Comparison of ENCODE assay signal across 8 cellular contexts in genomic region chr20:38674178-38675133, GRCh38. TPM values are rescaled to one million over a fixed set of nuclear protein-coding genes. Genes with fewer than 3 reads are reported as not detected.
A peak's percentile ranks its signal among the peaks of the same experiment; 100 is the strongest.
DNase-seq lines count a peak whose midpoint lies in the region; ATAC-seq and TF ChIP-seq lines count a peak whose summit lies in the region.

No MANE protein-coding gene starts in this region.

- peaks cover 8 to 36% (median 14%) of the 10 kb centered on the region in 5 donors for H3K27me3 Mint-ChIP-seq in naive thymus-derived CD8-positive, alpha-beta T cell
- H3K27me3 Mint-ChIP-seq in stimulated activated memory B cell treated with anti-CD40 and anti-IgM and Interleukin-4, amounts not matched to agents 10 μg/mL and 1 μg/mL and 100 μg/mL, for 72 hours, result peaks cover 37% of the 10 kb centered on the region

- peaks cover 8 to 18% (median 16%) of the 10 kb centered on the region in 4 donors for H3K4me1 Mint-ChIP-seq in naive thymus-derived CD8-positive, alpha-beta T cell
- peaks cover 6% of the 10 kb centered on the region for H3K4me1 Mint-ChIP-seq in stimulated activated memory B cell treated with anti-CD40 and anti-IgM and Interleukin-4, amounts not matched to agents 10 μg/mL and 1 μg/mL and 100 μg/mL, for 72 hours

- TF ChIP-seq POLR2A in GM19099 (IDR thresholded peaks at IDR 0.05; ENCODE audit: extremely low read depth, insufficient read length, low read depth) (peak; percentile 23), esophagus muscularis mucosa (IDR thresholded peaks at IDR 0.05; ENCODE audit: low read depth) (no peak)

- intact Hi-C loops in esophagus muscularis mucosa (cut with DNase I), result no loop called here

- TF ChIP-seq CTCF in esophagus muscularis mucosa (IDR thresholded peaks at IDR 0.05), result no peak

- DNase-seq in A172 (ENCODE audit: low spot score) (peak; percentile 8), NCI-H2227 treated with DMSO at 0.1 percent for 48 hours (lab: John Stamatoyannopoulos, UW) (peak; percentile 77), activated T-cell treated with anti-CD3 and anti-CD28 coated beads for 48 hours (ENCODE audit: low read depth) (peak; percentile 62), esophagus muscularis mucosa (ENCODE audit: extremely low spot score) (no peak), DMS79 (lab: John Stamatoyannopoulos, UW) (no peak)
- peak; percentile 9 to 74 (median 51) for DNase-seq in naive thymus-derived CD8-positive, alpha-beta T cell

- no peaks in the 10 kb centered on the region for H3K36me3 ChIP-seq in esophagus muscularis mucosa

- 15% methylated on average over 15 of the region's 83 CpGs for WGBS in esophagus muscularis mucosa

- peak overlapping the region; percentile 49 to 61 (median 52) for H3K4me3 ChIP-seq in esophagus muscularis mucosa

- H3K4me1 ChIP-seq in esophagus muscularis mucosa, result peaks cover 13 to 21% (median 15%) of the 10 kb centered on the region in 4 donors

- H3K4me3 Mint-ChIP-seq in naive thymus-derived CD8-positive, alpha-beta T cell, result peak overlapping the region; percentile 78 to 92 (median 86)
- peak overlapping the region; percentile 81 for H3K4me3 Mint-ChIP-seq in stimulated activated memory B cell treated with anti-CD40 and anti-IgM and Interleukin-4, amounts not matched to agents 10 μg/mL and 1 μg/mL and 100 μg/mL, for 72 hours

- POLR2A ChIA-PET in naive thymus-derived CD8-positive, alpha-beta T cell (lab: Charles Lee), result no interaction called here

- no peak for TF ChIP-seq EP300 in esophagus muscularis mucosa (IDR thresholded peaks at IDR 0.05)

- H3K27ac Mint-ChIP-seq in naive thymus-derived CD8-positive, alpha-beta T cell, result peak overlapping the region in 7 of 10 donors; percentile 9 to 86 (median 71)
- peak overlapping the region; percentile 31 for H3K27ac Mint-ChIP-seq in stimulated activated memory B cell treated with anti-CD40 and anti-IgM and Interleukin-4, amounts not matched to agents 10 μg/mL and 1 μg/mL and 100 μg/mL, for 72 hours

- no peak overlapping the region for H3K27ac ChIP-seq in esophagus muscularis mucosa (replicated peaks in 1 of 4)

- H3K36me3 Mint-ChIP-seq in naive thymus-derived CD8-positive, alpha-beta T cell, result no peaks in the 10 kb centered on the region
- no peaks in the 10 kb centered on the region for H3K36me3 Mint-ChIP-seq in stimulated activated memory B cell treated with anti-CD40 and anti-IgM and Interleukin-4, amounts not matched to agents 10 μg/mL and 1 μg/mL and 100 μg/mL, for 72 hours

- peak; percentile 83 to 85 for ATAC-seq in naive thymus-derived CD8-positive, alpha-beta T cell
- peak; percentile 79 for ATAC-seq in stimulated activated memory B cell treated with anti-CD40 and anti-IgM and Interleukin-4, amounts not matched to agents 10 μg/mL and 1 μg/mL and 100 μg/mL, for 72 hours

- no peaks in the 10 kb centered on the region for H3K9me3 ChIP-seq in esophagus muscularis mucosa

- peaks cover 0 to 73% (median 12%) of the 10 kb centered on the region in 4 donors for H3K27me3 ChIP-seq in esophagus muscularis mucosa

- peaks cover 0 to 2% (median 0%) of the 10 kb centered on the region in 9 donors for H3K9me3 Mint-ChIP-seq in naive thymus-derived CD8-positive, alpha-beta T cell
- H3K9me3 Mint-ChIP-seq in stimulated activated memory B cell treated with anti-CD40 and anti-IgM and Interleukin-4, amounts not matched to agents 10 μg/mL and 1 μg/mL and 100 μg/mL, for 72 hours, result peaks cover 4% of the 10 kb centered on the region

RNA-seq across cellular contexts. Expression of gene SLC32A1, which starts 49.8 kb away (rescaled TPM):
- total RNA-seq in A172 (2014; rRNA removed; shearing (Covaris generic)), result not detected in 2 replicates
- not detected for total RNA-seq in esophagus muscularis mucosa
- not detected for total RNA-seq in naive thymus-derived CD8-positive, alpha-beta T cell
- not detected for polyA plus RNA-seq in naive thymus-derived CD8-positive, alpha-beta T cell

Comparison
In these comparisons a context has a peak if more than half of its experiments do, and no peak if none do; other contexts are left out.
1. DNase-seq: peak in A172 (single experiment), NCI-H2227 treated with DMSO at 0.1 percent for 48 hours (single experiment), activated T-cell treated with anti-CD3 and anti-CD28 coated beads for 48 hours (single experiment) and naive thymus-derived CD8-positive, alpha-beta T cell (10 of 10); none in esophagus muscularis mucosa (single experiment) and DMS79 (single experiment).